Comparison of ENCODE assay signal across 20 cellular contexts in genomic region chr1:177650947-177651346, GRCh38.
DNase-seq lines count a peak whose midpoint lies in the region; ATAC-seq, FAIRE-seq and TF ChIP-seq lines count a peak whose summit lies in the region.
"Had no signal": no experiment of that assay in that cellular context is flagged by ENCODE, and none has a peak within 500 bp of the region (broad histone marks: within the 10 kb centered on the region; RNA-seq: fewer than 3 reads in every experiment).

No MANE protein-coding gene starts in this region.

- H3K27me3 Mint-ChIP-seq in activated CD4-positive, alpha-beta T cell treated with anti-CD3 and anti-CD28 coated beads, Interleukin-2, amount 10 ng/mL, durations not matched to agents 24 days and 14 days, result no peaks in the 10 kb centered on the region
- H3K27me3 Mint-ChIP-seq: CD4-positive, CD25-positive, alpha-beta regulatory T cell; stimulated activated naive CD8-positive, alpha-beta T cell treated with anti-CD3 and anti-CD28 coated beads, Interleukin-15, Interleukin-2, amounts not matched to agents 100 ng/mL and 50 ng/mL, for 24 hours had no signal

- no peak overlapping the region for H3K9ac ChIP-seq in liver (ENCODE audit: low read depth in 1 of 2, low read length in 2 of 2)
- no peak overlapping the region for H3K9ac ChIP-seq in HepG2 (ENCODE audit: insufficient read depth, low read depth, low read length)
- no peak overlapping the region for H3K9ac ChIP-seq in endocrine pancreas (ENCODE audit: control insufficient read depth, insufficient read depth, low read length)

- H3K4me1 ChIP-seq in liver (ENCODE audit: control insufficient read depth in 4 of 4, insufficient read depth in 4 of 4, low read length in 3 of 4) (peaks cover 3 to 48% (median 38%) of the 10 kb centered on the region in 4 donors), HepG2 (ENCODE audit: insufficient read depth, low read length) (peaks cover 21% of the 10 kb centered on the region), endocrine pancreas (ENCODE audit: control insufficient read depth, insufficient read depth, low read length) (peaks cover 32% of the 10 kb centered on the region), left lung (no peaks in the 10 kb centered on the region), upper lobe of right lung (no peaks in the 10 kb centered on the region)
- H3K4me1 ChIP-seq: uterus had no signal

- H3K4me3 Mint-ChIP-seq in activated CD4-positive, alpha-beta T cell treated with anti-CD3 and anti-CD28 coated beads, Interleukin-2, amount 10 ng/mL, durations not matched to agents 24 days and 14 days, result no peak overlapping the region
- H3K4me3 Mint-ChIP-seq: CD4-positive, CD25-positive, alpha-beta regulatory T cell; GM23338; neural crest cell; stimulated activated naive CD8-positive, alpha-beta T cell treated with anti-CD3 and anti-CD28 coated beads, Interleukin-15, Interleukin-2, amounts not matched to agents 100 ng/mL and 50 ng/mL, for 24 hours had no signal

- peak; percentile 49 to 66 for TF ChIP-seq RAD21 in liver (IDR thresholded peaks at IDR 0.05)
- TF ChIP-seq RAD21 in HepG2 (CRISPR knock-in tag; IDR thresholded peaks at IDR 0.05), result no peak

- intact Hi-C loops in HepG2 (cut with micrococcal nuclease; ENCODE audit: unreplicated experiment), result no loop called here
- intact Hi-C loops in left lung (cut with DNase I), result no loop called here
- intact Hi-C loops in upper lobe of right lung (cut with DNase I), result no loop called here
- intact Hi-C loops in activated CD4-positive, alpha-beta T cell treated with anti-CD3 and anti-CD28 coated beads, Interleukin-2, amount 10 ng/mL, durations not matched to agents 24 days and 14 days (cut with micrococcal nuclease), result no loop called here

- TF ChIP-seq POLR2A in HepG2 (IDR thresholded peaks at IDR 0.05; ENCODE audit: insufficient read depth in 1 of 2, low read depth in 2 of 2, low read length in 2 of 2), result no peak

- no peak for FAIRE-seq in HepG2 (lab: Jason Lieb, UNC)

- no peak overlapping the region for H3K4me3 ChIP-seq in liver (ENCODE audit: low read depth in 1 of 3, low read length in 3 of 3)
- H3K4me3 ChIP-seq in HepG2 (replicated peaks in 1 of 3; ENCODE audit: insufficient read depth in 1 of 3, low read depth in 2 of 3, low read length in 3 of 3), result no peak overlapping the region
- peak overlapping the region; percentile 47 for H3K4me3 ChIP-seq in endocrine pancreas (ENCODE audit: control insufficient read depth, insufficient read depth, low read length)
- no peak overlapping the region for H3K4me3 ChIP-seq in left lung
- no peak overlapping the region for H3K4me3 ChIP-seq in upper lobe of right lung
- H3K4me3 ChIP-seq: GM23338, uterus had no signal

- H3K27ac Mint-ChIP-seq in activated CD4-positive, alpha-beta T cell treated with anti-CD3 and anti-CD28 coated beads, Interleukin-2, amount 10 ng/mL, durations not matched to agents 24 days and 14 days, result no peak overlapping the region
- H3K27ac Mint-ChIP-seq: CD4-positive, CD25-positive, alpha-beta regulatory T cell; GM23338; stimulated activated naive CD8-positive, alpha-beta T cell treated with anti-CD3 and anti-CD28 coated beads, Interleukin-15, Interleukin-2, amounts not matched to agents 100 ng/mL and 50 ng/mL, for 24 hours had no signal

- no peaks in the 10 kb centered on the region for H3K36me3 Mint-ChIP-seq in activated CD4-positive, alpha-beta T cell treated with anti-CD3 and anti-CD28 coated beads, Interleukin-2, amount 10 ng/mL, durations not matched to agents 24 days and 14 days (ENCODE audit: low read depth)
- H3K36me3 Mint-ChIP-seq: CD4-positive, CD25-positive, alpha-beta regulatory T cell had no signal

- CTCF ChIA-PET in HepG2 (lab: Yijun Ruan, JAX; ENCODE audit: low intra/inter-chr PET ratio, low total read pairs), result no interaction called here

- H3K9me3 Mint-ChIP-seq in activated CD4-positive, alpha-beta T cell treated with anti-CD3 and anti-CD28 coated beads, Interleukin-2, amount 10 ng/mL, durations not matched to agents 24 days and 14 days, result no peaks in the 10 kb centered on the region
- H3K9me3 Mint-ChIP-seq: GM23338 had no signal

- POLR2A ChIA-PET in HepG2 (lab: Yijun Ruan, JAX), result no interaction called here

- H3K27me3 ChIP-seq in liver (ENCODE audit: control insufficient read depth in 4 of 4, insufficient read depth in 4 of 4, low read length in 3 of 4) (no peaks in the 10 kb centered on the region), HepG2 (ENCODE audit: control insufficient read depth in 1 of 2, insufficient read depth in 2 of 2, low read length in 2 of 2) (no peaks in the 10 kb centered on the region), endocrine pancreas (ENCODE audit: control insufficient read depth, insufficient read depth, low read length) (no peaks in the 10 kb centered on the region), left lung (no peaks in the 10 kb centered on the region), upper lobe of right lung (no peaks in the 10 kb centered on the region)
- H3K27me3 ChIP-seq: uterus had no signal

- no peak overlapping the region for H2AFZ ChIP-seq in HepG2 (ENCODE audit: low read length)
- H2AFZ ChIP-seq: GM23338 had no signal

- no peaks in the 10 kb centered on the region for H3K9me3 ChIP-seq in liver (ENCODE audit: control insufficient read depth in 4 of 4, low read length in 3 of 4)
- no peaks in the 10 kb centered on the region for H3K9me3 ChIP-seq in HepG2 (ENCODE audit: low read length)
- H3K9me3 ChIP-seq in endocrine pancreas (ENCODE audit: control insufficient read depth, low read length), result no peaks in the 10 kb centered on the region
- H3K9me3 ChIP-seq in left lung, result peaks cover 0 to 2% of the 10 kb centered on the region in 2 donors
- H3K9me3 ChIP-seq in upper lobe of right lung, result no peaks in the 10 kb centered on the region
- H3K9me3 ChIP-seq: uterus had no signal

- no peak for DNase-seq in HepG2 (ENCODE audit: low spot score)
- DNase-seq in left lung, result no peak
- no peak for DNase-seq in upper lobe of right lung
- no peak for DNase-seq in NCI-H2029 treated with DMSO at 0.1 percent for 48 hours (lab: John Stamatoyannopoulos, UW)
- no peak for DNase-seq in activated CD4-positive, alpha-beta T cell treated with anti-CD3 and anti-CD28 coated beads, Interleukin-2, amount 10 ng/mL, durations not matched to agents 24 days and 14 days
- DNase-seq: activated naive CD4-positive, alpha-beta T cell treated with Interleukin-2 at 50 U/mL for 16 hours; aorta; CD4-positive, CD25-positive, alpha-beta regulatory T cell; IMR-90; mesenchymal stem cell; MM.1S; NCI-H1930; NCI-H510A; uterus had no signal

- no peaks in the 10 kb centered on the region for H3K4me1 Mint-ChIP-seq in activated CD4-positive, alpha-beta T cell treated with anti-CD3 and anti-CD28 coated beads, Interleukin-2, amount 10 ng/mL, durations not matched to agents 24 days and 14 days
- H3K4me1 Mint-ChIP-seq: CD4-positive, CD25-positive, alpha-beta regulatory T cell had no signal

- 25% methylated on average over 3 of the region's 3 CpGs for WGBS in liver
- 38% methylated on average over 3 of the region's 3 CpGs for WGBS in HepG2 (ENCODE audit: low lambda C conversion rate)

- H3K27ac ChIP-seq in liver (ENCODE audit: low read depth in 1 of 2, low read length in 2 of 2) (peak overlapping the region; percentile 5 to 48), HepG2 (ENCODE audit: extremely low read length, insufficient read depth, low read length) (no peak overlapping the region), left lung (no peak overlapping the region), upper lobe of right lung (no peak overlapping the region)
- H3K27ac ChIP-seq: uterus had no signal

- TF ChIP-seq EP300 in HepG2 (IDR thresholded peaks at IDR 0.05; ENCODE audit: low read depth in 2 of 2, low read length in 2 of 2) (no peak), HepG2 (CRISPR knock-in tag; IDR thresholded peaks at IDR 0.05; ENCODE audit: borderline replicate concordance) (no peak)

- no peak overlapping the region for H3K4me2 ChIP-seq in HepG2 (ENCODE audit: low read depth, low read length)
- H3K4me2 ChIP-seq: GM23338 had no signal

- no peaks in the 10 kb centered on the region for H4K20me1 ChIP-seq in HepG2 (ENCODE audit: insufficient read depth, low read length)

- no TSS peak for BruUV-seq in HepG2 (replicated peaks; lab: Mats Ljungman, UMichigan)

- H3K36me3 ChIP-seq in liver (ENCODE audit: control insufficient read depth in 4 of 4, insufficient read depth in 3 of 4, low read depth in 1 of 4, low read length in 3 of 4), result no peaks in the 10 kb centered on the region
- H3K36me3 ChIP-seq in HepG2 (replicated peaks in 1 of 2; ENCODE audit: control insufficient read depth in 1 of 2, insufficient read depth in 2 of 2, low read length in 2 of 2), result no peaks in the 10 kb centered on the region
- no peaks in the 10 kb centered on the region for H3K36me3 ChIP-seq in endocrine pancreas (ENCODE audit: control insufficient read depth, insufficient read depth, low read length)
- H3K36me3 ChIP-seq in left lung, result no peaks in the 10 kb centered on the region
- no peaks in the 10 kb centered on the region for H3K36me3 ChIP-seq in upper lobe of right lung
- H3K36me3 ChIP-seq: uterus had no signal

- in situ Hi-C loops in HepG2 (cut with HindIII; ENCODE audit: extremely low pct_ligation_motif_present, low pct_unique_long_range_greater_than_20kb), result no loop called here

- ATAC-seq in HepG2 (no peak), left lung (peak; percentile 30), upper lobe of right lung (peak; percentile 48), HG03457 (IDR thresholded peaks at IDR 0.05; ENCODE audit: unreplicated experiment) (no peak)
- ATAC-seq: GM23338 had no signal

- no peaks in the 10 kb centered on the region for H3K79me2 ChIP-seq in HepG2 (ENCODE audit: insufficient read depth, low read length)

- TF ChIP-seq CTCF in liver (IDR thresholded peaks at IDR 0.05; ENCODE audit: low read depth, low read length, missing input control), result no peak
- TF ChIP-seq CTCF in HepG2 (CRISPR knock-in tag; IDR thresholded peaks at IDR 0.05), result no peak
- TF ChIP-seq CTCF in left lung (IDR thresholded peaks at IDR 0.05), result no peak
- TF ChIP-seq CTCF in upper lobe of right lung (IDR thresholded peaks at IDR 0.05), result no peak

TF ChIP-seq in liver, 16 proteins besides CTCF, POLR2A, EP300 and RAD21 (continues in another document):
- TF ChIP-seq RXRA (IDR thresholded peaks at IDR 0.05) (peak; percentile 84 to 85), FOXA1 (IDR thresholded peaks at IDR 0.05) (peak; percentile 14), TAF1 (conservative IDR thresholded peaks at IDR 0.05) (no peak), YY1 (IDR thresholded peaks at IDR 0.05) (peak; percentile 75), GABPA (IDR thresholded peaks at IDR 0.05 in 1 of 2, conservative IDR thresholded peaks at IDR 0.05 in 1 of 2) (no peak), HNF4G (IDR thresholded peaks at IDR 0.05) (no peak), SP1 (IDR thresholded peaks at IDR 0.05) (peak; percentile 98)

TF ChIP-seq in HepG2, 621 proteins besides CTCF, POLR2A, EP300 and RAD21 (continues in another document):
- TF ChIP-seq ZNF24 (IDR thresholded peaks at IDR 0.05) (no peak), HIVEP1 (CRISPR knock-in tag; IDR thresholded peaks at IDR 0.05) (no peak)

Comparison
In these comparisons a context has a peak if more than half of its experiments do, and no peak if none do; other contexts are left out.
1. H3K27ac ChIP-seq: peak in liver (2 of 2); none in HepG2 (single experiment), left lung (0 of 2) and upper lobe of right lung (single experiment).
2. ATAC-seq: peak in left lung (single experiment) and upper lobe of right lung (single experiment); none in HepG2 (single experiment) and HG03457 (single experiment).